In genomic region chr4:159451006-159451405, GRCh38 we compare ENCODE assay signal across 27 cellular contexts.
DNase-seq lines count a peak whose midpoint lies in the region; ATAC-seq and TF ChIP-seq lines count a peak whose summit lies in the region.
"Had no signal": no experiment of that assay in that cellular context is flagged by ENCODE, and none has a peak within 500 bp of the region (broad histone marks: within the 10 kb centered on the region; RNA-seq: fewer than 3 reads in every experiment).

No MANE protein-coding gene starts in this region.

- H3K4me2 ChIP-seq in PC-3 (ENCODE audit: low read length) = no peak overlapping the region
- H3K4me2 ChIP-seq: GM23338 had no signal

- H3K4me1 Mint-ChIP-seq in HFFc6 (ENCODE audit: low read depth) = peaks cover 31% of the 10 kb centered on the region
- H3K4me1 Mint-ChIP-seq: GM23338 had no signal

- no peak overlapping the region for H3K4me3 Mint-ChIP-seq in HFFc6
- H3K4me3 Mint-ChIP-seq: CD14-positive monocyte; CD8-positive, alpha-beta memory T cell; GM23338 had no signal

- CTCF ChIA-PET in PC-3 (lab: Charles Lee) = no interaction called here

- H3K27me3 ChIP-seq in PC-3 (ENCODE audit: low read length) = no peaks in the 10 kb centered on the region
- H3K27me3 ChIP-seq: BE2C had no signal

- H3K27me3 Mint-ChIP-seq in HFFc6 (ENCODE audit: insufficient read depth) = 0 out of 2 replicates have a peak, but pooled peaks cover 2% of the 10 kb centered on the region

- H3K9ac ChIP-seq in PC-3 (ENCODE audit: low read length) = no peak overlapping the region

- POLR2A ChIA-PET in PC-3 (lab: Charles Lee; ENCODE audit: unreplicated experiment) = no interaction called here

- TF ChIP-seq CTCF in HFFc6 (IDR thresholded peaks at IDR 0.05) = no peak
- TF ChIP-seq CTCF in PC-3 (conservative IDR thresholded peaks at IDR 0.05; ENCODE audit: low read depth, low read length) = no peak
- no peak for TF ChIP-seq CTCF in epithelial cell of esophagus (IDR thresholded peaks at IDR 0.05; ENCODE audit: insufficient read depth, low read depth, low read length, missing control alignments)

- intact Hi-C loops in PC-3 (cut with micrococcal nuclease) = loop anchor here (10.0 kb wide), 1 partner anchor 716 kb away; no protein-coding TSS in a partner anchor
- intact Hi-C loops in posterior vena cava (cut with DNase I) = no loop called here

- H3K36me3 ChIP-seq in PC-3 (ENCODE audit: low read depth, low read length) = no peaks in the 10 kb centered on the region
- H3K36me3 ChIP-seq: BE2C, HAP-1 had no signal

- no peaks in the 10 kb centered on the region for H3K9me3 ChIP-seq in PC-3 (ENCODE audit: low read length)
- H3K9me3 ChIP-seq: BE2C, HAP-1 had no signal

- no peaks in the 10 kb centered on the region for H3K36me3 Mint-ChIP-seq in HFFc6 (ENCODE audit: low read depth)
- H3K36me3 Mint-ChIP-seq: CD14-positive monocyte; CD8-positive, alpha-beta memory T cell had no signal

- H3K27ac ChIP-seq in PC-3 (ENCODE audit: low read length) = no peak overlapping the region

- BruUV-seq in PC-3 (replicated peaks; lab: Mats Ljungman, UMichigan) = no TSS peak

- no peak overlapping the region for H3K4me3 ChIP-seq in PC-3 (ENCODE audit: low read length)
- no peak overlapping the region for H3K4me3 ChIP-seq in epithelial cell of esophagus (ENCODE audit: low read length)
- H3K4me3 ChIP-seq: GM23338, HAP-1, K562 had no signal

- H3F3A ChIP-seq in PC-3 (ENCODE audit: low read length, unreplicated experiment) = no peaks in the 10 kb centered on the region

- H3K9me2 ChIP-seq in PC-3 (replicated peaks; ENCODE audit: low read length) = no peaks in the 10 kb centered on the region

- DNase-seq in EH (ENCODE audit: low read depth) (peak; percentile 61), HFFc6 (peak; percentile 8), PC-3 (peak; percentile 20), epithelial cell of esophagus (ENCODE audit: low read depth) (peak; percentile 61), NCI-H1436 (lab: John Stamatoyannopoulos, UW) (no peak), posterior vena cava (ENCODE audit: low spot score) (no peak), NCI-H82 (lab: John Stamatoyannopoulos, UW) (no peak)
- DNase-seq: 8988T; ACHN; BE2C; CD8-positive, alpha-beta memory T cell; DMS 273 treated with DMSO at 0.1 percent for 48 hours; DMS79; Kasumi-1; MM.1S; NCI-H1436 treated with DMSO at 0.1 percent for 48 hours; NCI-H187 treated with DMSO at 0.1 percent for 48 hours; NCI-H2171 treated with DMSO at 0.1 percent for 48 hours; NCI-H446; NCI-H524 treated with DMSO at 0.1 percent for 48 hours; SHP77 treated with DMSO at 0.1 percent for 48 hours had no signal

- ATAC-seq in PC-3 = no peak
- ATAC-seq in GM18502 (IDR thresholded peaks at IDR 0.05; ENCODE audit: poor library complexity, unreplicated experiment) = no peak
- ATAC-seq: GM23338, HepG2, K562 had no signal

- H3K27ac Mint-ChIP-seq in HFFc6 = no peak overlapping the region
- H3K27ac Mint-ChIP-seq: CD14-positive monocyte; CD8-positive, alpha-beta memory T cell; GM23338 had no signal

- H3K9me3 Mint-ChIP-seq in HFFc6 = no peaks in the 10 kb centered on the region
- H3K9me3 Mint-ChIP-seq: CD8-positive, alpha-beta memory T cell; GM23338 had no signal

- H3K4me1 ChIP-seq in PC-3 (ENCODE audit: insufficient read depth, low read length) = peaks cover 3% of the 10 kb centered on the region; the same call in 1 of the 2 replicates
- H3K4me1 ChIP-seq: BE2C had no signal

- no peak overlapping the region for H2AFZ ChIP-seq in PC-3 (ENCODE audit: low read length)
- H2AFZ ChIP-seq: GM23338 had no signal

- H3K79me2 ChIP-seq in PC-3 (ENCODE audit: low read length) = no peaks in the 10 kb centered on the region

- no peaks in the 10 kb centered on the region for H4K20me1 ChIP-seq in PC-3 (ENCODE audit: low read length)

Comparison
In these comparisons a context has a peak if more than half of its experiments do, and no peak if none do; other contexts are left out.
1. DNase-seq: peak in EH (single experiment), HFFc6 (single experiment), PC-3 (single experiment) and epithelial cell of esophagus (single experiment); none in NCI-H1436 (single experiment), posterior vena cava (single experiment) and NCI-H82 (single experiment).